In genomic region chr15:80815076-80815475, GRCh38 we compare ENCODE assay signal across 1 cellular context.
TF ChIP-seq lines count a peak whose summit lies in the region.

No MANE protein-coding gene starts in this region.

TF ChIP-seq in HepG2, 621 proteins besides CTCF, POLR2A, EP300 and RAD21:
- TF ChIP-seq HIC2 (CRISPR knock-in tag; IDR thresholded peaks at IDR 0.05; ENCODE audit: low read depth) (no peak), IRF1 (CRISPR knock-in tag; IDR thresholded peaks at IDR 0.05; ENCODE audit: low read depth) (no peak), ZNF629 (CRISPR knock-in tag; conservative IDR thresholded peaks at IDR 0.05) (0 out of 2 replicates have a peak, but pooled peaks have one; percentile 6), SNRNP70 (IDR thresholded peaks at IDR 0.05; ENCODE audit: low read depth, low read length) (no peak)
